ENCODE assay signal across 17 cellular contexts in genomic region chr18:75063615-75064512, GRCh38.
DNase-seq lines count a peak whose midpoint lies in the region; ATAC-seq and TF ChIP-seq lines count a peak whose summit lies in the region.
"Had no signal": no experiment of that assay in that cellular context is flagged by ENCODE, and none has a peak within 500 bp of the region (broad histone marks: within the 10 kb centered on the region; RNA-seq: fewer than 3 reads in every experiment).

No MANE protein-coding gene starts in this region.

- H3K4me3 ChIP-seq in neuronal stem cell (ENCODE audit: low read length in 2 of 2): no peak overlapping the region
- H3K4me3 ChIP-seq in upper lobe of left lung: no peak overlapping the region
- H3K4me3 ChIP-seq: BLaER1 treated with 17β-estradiol and CSF1 and Interleukin-3, amounts not matched to agents 10 nM and 100 nM; GM12878; HAP-1 had no signal

- H2AK5ac ChIP-seq in neuronal stem cell (ENCODE audit: low read depth, low read length): peak overlapping the region; percentile 65

- no peak overlapping the region for H3K9ac ChIP-seq in neuronal stem cell (ENCODE audit: low read depth, low read length, poor library complexity)
- H3K9ac ChIP-seq: BLaER1 treated with 17β-estradiol and CSF1 and Interleukin-3, amounts not matched to agents 10 nM and 100 nM had no signal

- DNase-seq in central memory CD8-positive, alpha-beta T cell (ENCODE audit: low spot score in 2 of 2): no peak
- peak; percentile 43 for DNase-seq in islet precursor cell
- DNase-seq in neuronal stem cell (ENCODE audit: low spot score): no peak
- peak in 1 of 2 donors; percentile 79 for DNase-seq in upper lobe of left lung
- DNase-seq in kidney glomerular epithelial cell (lab: John Stamatoyannopoulos, UW): no peak
- no peak for DNase-seq in SHP77 (lab: John Stamatoyannopoulos, UW)
- DNase-seq in T-helper 9 cell: no peak
- DNase-seq: Calu3; CD8-positive, alpha-beta T cell; DMS 273 treated with DMSO at 0.1 percent for 48 hours; DMS53; DND-41; EL had no signal

- H3K27ac Mint-ChIP-seq in central memory CD8-positive, alpha-beta T cell (ENCODE audit: low read depth): peak overlapping the region; percentile 65
- H3K27ac Mint-ChIP-seq: B cell; CD8-positive, alpha-beta T cell had no signal

- no CpG with 5 or more reads among the region's 53 CpGs for WGBS in neuronal stem cell (ENCODE audit: extremely low coverage in 2 of 2, insufficient read length in 2 of 2, insufficient replicate concordance in 1 of 2), 2 donors
- 96 to 99% methylated on average over 10 to 52 of the region's 53 CpGs for WGBS in upper lobe of left lung, 2 donors

- H2BK12ac ChIP-seq in neuronal stem cell (ENCODE audit: low read length): no peak overlapping the region

- H3K4me3 Mint-ChIP-seq in central memory CD8-positive, alpha-beta T cell: no peak overlapping the region
- H3K4me3 Mint-ChIP-seq: B cell; CD8-positive, alpha-beta T cell had no signal

- H2BK120ac ChIP-seq in neuronal stem cell (ENCODE audit: low read depth, low read length): no peak overlapping the region

- H3K79me1 ChIP-seq in neuronal stem cell (ENCODE audit: low read depth, low read length): no peaks in the 10 kb centered on the region

- H3K18ac ChIP-seq in neuronal stem cell (ENCODE audit: low read length): no peak overlapping the region

- H3K14ac ChIP-seq in neuronal stem cell (ENCODE audit: low read length): peak overlapping the region; percentile 85

- H3K4me1 ChIP-seq in neuronal stem cell (ENCODE audit: control insufficient read depth in 2 of 2, insufficient read depth in 1 of 2, low read depth in 1 of 2, low read length in 2 of 2) (no peaks in the 10 kb centered on the region), upper lobe of left lung (no peaks in the 10 kb centered on the region)

- no peak for TF ChIP-seq CTCF in upper lobe of left lung (IDR thresholded peaks at IDR 0.05)

- H4K8ac ChIP-seq in neuronal stem cell (ENCODE audit: low read depth, low read length): no peak overlapping the region

- ATAC-seq in central memory CD8-positive, alpha-beta T cell (replicated peaks; ENCODE audit: extremely low read depth, poor library complexity, severe bottlenecking): no peak
- peak; percentile 4 to 51 for ATAC-seq in upper lobe of left lung (ENCODE audit: low FRiP score in 2 of 2)
- ATAC-seq: CD8-positive, alpha-beta T cell; GM12878 had no signal

- H3K27ac ChIP-seq in neuronal stem cell (replicated peaks; ENCODE audit: low read length) (no peak overlapping the region), upper lobe of left lung (no peak overlapping the region)
- H3K27ac ChIP-seq: BLaER1 treated with 17β-estradiol and CSF1 and Interleukin-3, amounts not matched to agents 10 nM and 100 nM had no signal

- peak overlapping the region; percentile 71 for H2BK5ac ChIP-seq in neuronal stem cell (ENCODE audit: low read length)

- no peaks in the 10 kb centered on the region for H3K36me3 ChIP-seq in neuronal stem cell (replicated peaks in 1 of 2; ENCODE audit: control insufficient read depth in 2 of 2, insufficient read depth in 2 of 2, low read length in 2 of 2)
- peaks cover 0 to 17% (median 15%) of the 10 kb centered on the region in 4 donors for H3K36me3 ChIP-seq in upper lobe of left lung
- H3K36me3 ChIP-seq: HAP-1 had no signal

- peaks cover 8% of the 10 kb centered on the region for H3K36me3 Mint-ChIP-seq in central memory CD8-positive, alpha-beta T cell (ENCODE audit: insufficient read depth)

- peaks cover 17% of the 10 kb centered on the region for H3K4me1 Mint-ChIP-seq in central memory CD8-positive, alpha-beta T cell

- H3K9me3 Mint-ChIP-seq in central memory CD8-positive, alpha-beta T cell: no peaks in the 10 kb centered on the region

- H2BK15ac ChIP-seq in neuronal stem cell (ENCODE audit: low read length): no peak overlapping the region

- no peak overlapping the region for H3K4me2 ChIP-seq in neuronal stem cell (ENCODE audit: insufficient read depth, low read length, poor library complexity, severe bottlenecking)
- H3K4me2 ChIP-seq: BLaER1 treated with 17β-estradiol and CSF1 and Interleukin-3, amounts not matched to agents 10 nM and 100 nM had no signal

- no peak overlapping the region for H4K91ac ChIP-seq in neuronal stem cell (ENCODE audit: low read depth, low read length, poor library complexity)

- H3K27me3 Mint-ChIP-seq in central memory CD8-positive, alpha-beta T cell: no peaks in the 10 kb centered on the region
- H3K27me3 Mint-ChIP-seq: B cell had no signal

- no peak overlapping the region for H2AFZ ChIP-seq in neuronal stem cell (ENCODE audit: low read length)

- H3K9me3 ChIP-seq in neuronal stem cell (replicated peaks in 1 of 2; ENCODE audit: control insufficient read depth in 2 of 2, insufficient read depth in 1 of 2, low read depth in 1 of 2, low read length in 2 of 2): no peaks in the 10 kb centered on the region
- no peaks in the 10 kb centered on the region for H3K9me3 ChIP-seq in upper lobe of left lung
- H3K9me3 ChIP-seq: HAP-1 had no signal

- no peak for TF ChIP-seq EP300 in upper lobe of left lung (IDR thresholded peaks at IDR 0.05)

- no peak for TF ChIP-seq POLR2A in upper lobe of left lung (IDR thresholded peaks at IDR 0.05)

- no peak overlapping the region for H3K4ac ChIP-seq in neuronal stem cell (ENCODE audit: low read length)

- H3K27me3 ChIP-seq in neuronal stem cell (ENCODE audit: control insufficient read depth in 3 of 3, insufficient read depth in 3 of 3, low read depth in 1 of 3, low read length in 3 of 3) (no peaks in the 10 kb centered on the region), upper lobe of left lung (no peaks in the 10 kb centered on the region)
- H3K27me3 ChIP-seq: BLaER1 treated with 17β-estradiol and CSF1 and Interleukin-3, amounts not matched to agents 10 nM and 100 nM had no signal

- no peak overlapping the region for H3K23ac ChIP-seq in neuronal stem cell (ENCODE audit: low read depth, low read length, poor library complexity)
